In genomic region chr1:174150499-174150898, GRCh38 we compare ENCODE assay signal across 10 cellular contexts.
"Had no signal": no experiment of that assay in that cellular context is flagged by ENCODE, and none has a peak within 500 bp of the region (broad histone marks: within the 10 kb centered on the region; RNA-seq: fewer than 3 reads in every experiment).

No MANE protein-coding gene starts in this region.

- H3K36me3 ChIP-seq: HAP-1 had no signal

- H2AFZ ChIP-seq: GM23248, GM23338 had no signal

- H3K9ac ChIP-seq: GM23248 had no signal

- ATAC-seq: GM23338, HCT116 had no signal

- FAIRE-seq: H54 had no signal

- H3K4me3 ChIP-seq: GM23248, GM23338, HAP-1 had no signal

- DNase-seq: GM23248, GOT3, H7, H9, HCEC 1CT, HFFc6 had no signal

- H3K9me3 ChIP-seq: HAP-1 had no signal

- H3K4me2 ChIP-seq: GM23338 had no signal

- H3K27ac ChIP-seq: GM23248 had no signal
